In the genomic region with DNA sequence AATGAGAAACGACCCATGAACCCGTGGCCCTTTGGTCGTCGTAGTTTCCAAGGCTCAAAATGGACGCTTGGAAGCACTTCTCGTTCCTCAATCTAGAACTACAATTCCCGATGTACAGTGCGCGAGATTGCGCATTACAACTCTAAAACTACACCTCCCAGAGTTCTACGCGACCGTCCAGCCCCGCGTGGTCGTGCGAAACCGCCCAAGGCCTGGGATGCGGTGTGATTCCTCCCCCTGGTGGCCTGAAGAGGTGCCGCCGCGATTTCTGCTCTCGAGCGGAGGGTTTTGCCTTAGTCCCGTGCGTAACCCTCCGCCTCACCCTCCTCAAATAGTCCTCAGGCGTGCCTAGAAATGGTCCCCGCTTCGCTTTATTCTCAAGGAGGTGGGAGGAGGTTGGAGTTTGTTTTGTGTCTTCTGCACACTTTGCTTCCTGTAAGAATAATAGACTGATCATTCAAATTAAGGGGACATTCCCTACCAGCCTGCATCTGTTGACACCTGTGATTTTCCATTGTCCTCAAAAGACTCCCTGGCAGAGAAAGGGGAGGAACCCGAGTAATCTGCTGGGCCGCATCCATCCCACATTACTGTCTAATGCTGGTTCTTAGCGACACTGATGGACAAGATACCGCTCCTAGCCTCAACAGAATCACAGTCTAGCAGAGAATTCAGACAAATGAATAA, we compare ENCODE assay signal across 8 cellular contexts. TPM values are rescaled to one million over a fixed set of nuclear protein-coding genes. Genes with fewer than 3 reads are reported as not detected.
A peak's percentile ranks its signal among the peaks of the same experiment; 100 is the strongest.
DNase-seq lines count a peak whose midpoint lies in the region; ATAC-seq and TF ChIP-seq lines count a peak whose summit lies in the region.

No MANE protein-coding gene starts in this region.

- H4K20me1 ChIP-seq in KMS-11 (ENCODE audit: insufficient read depth), result no peaks in the 10 kb centered on the region

- no peaks in the 10 kb centered on the region for H3K9me3 ChIP-seq in Panc1 (ENCODE audit: control insufficient read depth, insufficient read depth, low read depth, low read length)

- POLR2A ChIA-PET in Panc1 (lab: Charles Lee), result interaction anchor here (0.6 to 0.9 kb wide), 4 partner anchors 102 to 695 kb away, joined by 3 to 11 read pairs (median 4); a partner anchor contains a TSS

- intact Hi-C loops in Panc1 (cut with micrococcal nuclease; ENCODE audit: unreplicated experiment), result loop anchor here (1.0 to 10.0 kb wide), 2 partner anchors 103 to 163 kb away; no protein-coding TSS in a partner anchor

- H3K79me2 ChIP-seq in KMS-11 (ENCODE audit: insufficient read depth, low read depth), result no peaks in the 10 kb centered on the region

- H3K27ac ChIP-seq in KMS-11 (peak overlapping the region; percentile 41; the same call in 1 of the 2 replicates), Panc1 (ENCODE audit: low read length) (peak overlapping the region; percentile 99)

- no peaks in the 10 kb centered on the region for H3K36me3 Mint-ChIP-seq in naive B cell
- peaks cover 11% of the 10 kb centered on the region for H3K36me3 Mint-ChIP-seq in stimulated activated memory B cell treated with anti-CD40 and anti-IgM and Interleukin-4, amounts not matched to agents 10 μg/mL and 1 μg/mL and 100 μg/mL, for 72 hours

- peak overlapping the region; percentile 71; the same call in 1 of the 2 replicates for H3K9ac ChIP-seq in KMS-11

- CTCF ChIA-PET in Panc1 (lab: Charles Lee), result interaction anchor here (0.6 to 3.1 kb wide), 14 partner anchors 33 to 285 kb away, joined by 3 to 56 read pairs (median 4); no protein-coding TSS in a partner anchor

- H3K4me1 ChIP-seq in KMS-11 (ENCODE audit: low read depth, poor library complexity, severe bottlenecking) (peaks cover 13% of the 10 kb centered on the region), Panc1 (ENCODE audit: control insufficient read depth, insufficient read depth, low read length) (peaks cover 12% of the 10 kb centered on the region)

- H3K27ac Mint-ChIP-seq in naive B cell, result peak overlapping the region; percentile 95 to 98 (median 98)
- H3K27ac Mint-ChIP-seq in stimulated activated memory B cell treated with anti-CD40 and anti-IgM and Interleukin-4, amounts not matched to agents 10 μg/mL and 1 μg/mL and 100 μg/mL, for 72 hours, result peak overlapping the region; percentile 97

- H3K4me2 ChIP-seq in KMS-11, result peak overlapping the region; percentile 78

- no peaks in the 10 kb centered on the region for H3K9me3 Mint-ChIP-seq in naive B cell
- H3K9me3 Mint-ChIP-seq in stimulated activated memory B cell treated with anti-CD40 and anti-IgM and Interleukin-4, amounts not matched to agents 10 μg/mL and 1 μg/mL and 100 μg/mL, for 72 hours, result no peaks in the 10 kb centered on the region

- peak overlapping the region; percentile 87 for H2AFZ ChIP-seq in KMS-11 (ENCODE audit: low read depth)

- H3K4me1 Mint-ChIP-seq in naive B cell, result peaks cover 12 to 26% (median 24%) of the 10 kb centered on the region in 3 donors
- H3K4me1 Mint-ChIP-seq in stimulated activated memory B cell treated with anti-CD40 and anti-IgM and Interleukin-4, amounts not matched to agents 10 μg/mL and 1 μg/mL and 100 μg/mL, for 72 hours, result peaks cover 33% of the 10 kb centered on the region

- ATAC-seq in GM21737 (IDR thresholded peaks at IDR 0.05; ENCODE audit: unreplicated experiment), result peak; percentile 95
- peak; percentile 99 for ATAC-seq in Panc1
- peak; percentile 97 for ATAC-seq in naive B cell (ENCODE audit: low read depth in 2 of 2)
- ATAC-seq in stimulated activated memory B cell treated with anti-CD40 and anti-IgM and Interleukin-4, amounts not matched to agents 10 μg/mL and 1 μg/mL and 100 μg/mL, for 72 hours, result peak; percentile 100

- no peaks in the 10 kb centered on the region for H3K36me3 ChIP-seq in KMS-11 (ENCODE audit: insufficient read depth)
- H3K36me3 ChIP-seq in Panc1 (ENCODE audit: control insufficient read depth, insufficient read depth, low read length), result no peaks in the 10 kb centered on the region

- no TSS peak for BruUV-seq in Panc1 (replicated peaks; lab: Mats Ljungman, UMichigan)

- in situ Hi-C loops in Panc1 (cut with HindIII; ENCODE audit: low pct_unique_long_range_greater_than_20kb, low sequenced_read_pairs), result loop anchor here (5.0 kb wide), 1 partner anchor 101 kb away; no protein-coding TSS in a partner anchor

- TF ChIP-seq CTCF in KMS-11 (conservative IDR thresholded peaks at IDR 0.05; ENCODE audit: low read depth, low read length), result peak; percentile 88
- TF ChIP-seq CTCF in Panc1 (IDR thresholded peaks at IDR 0.05), result peak; percentile 97

- DNase-seq in DMS79 (lab: John Stamatoyannopoulos, UW) (peak; percentile 99), Panc1 (ENCODE audit: low read depth, low spot score) (peak; percentile 99), activated T-helper 1 cell treated with Interleukin-2 at 50 U/mL for 16 hours (ENCODE audit: low read depth) (peak; percentile 92), fibroblast of gingiva (ENCODE audit: low read depth) (peak; percentile 99), naive B cell (peak; percentile 97)

- no peak overlapping the region for H3K4me3 ChIP-seq in KMS-11 (IDR thresholded peaks at IDR 0.05; ENCODE audit: insufficient read depth, low read depth, low read length)
- peak overlapping the region; percentile 78 to 89 for H3K4me3 ChIP-seq in Panc1 (ENCODE audit: low read depth in 2 of 2, low read length in 2 of 2)

- H3K4me3 Mint-ChIP-seq in naive B cell, result peak overlapping the region; percentile 89 to 99 (median 96)
- peak overlapping the region; percentile 97 for H3K4me3 Mint-ChIP-seq in stimulated activated memory B cell treated with anti-CD40 and anti-IgM and Interleukin-4, amounts not matched to agents 10 μg/mL and 1 μg/mL and 100 μg/mL, for 72 hours

- no peaks in the 10 kb centered on the region for H3K27me3 ChIP-seq in KMS-11 (ENCODE audit: insufficient read depth, low read depth)
- H3K27me3 ChIP-seq in Panc1 (ENCODE audit: control insufficient read depth, insufficient read depth, low read length), result no peaks in the 10 kb centered on the region

- H3K27me3 Mint-ChIP-seq in naive B cell, result no peaks in the 10 kb centered on the region
- H3K27me3 Mint-ChIP-seq in stimulated activated memory B cell treated with anti-CD40 and anti-IgM and Interleukin-4, amounts not matched to agents 10 μg/mL and 1 μg/mL and 100 μg/mL, for 72 hours, result no peaks in the 10 kb centered on the region

RNA-seq across cellular contexts. Expression of a gene that starts 0.4 kb away (rescaled TPM):
- 8.5 TPM for total RNA-seq in Panc1 (2021; ENCODE audit: unreplicated experiment)
- 8.0 TPM for polyA plus RNA-seq in Panc1 (2012; ENCODE audit: insufficient read length)
- polyA plus RNA-seq in naive B cell (ENCODE audit: low read depth in 6 of 6), result 1 to 10 TPM; 4.0 to 9.2 (median 7.7) TPM

RNA-seq across cellular contexts. Expression of a gene that starts 23.4 kb away (rescaled TPM):
- 0.10 TPM for total RNA-seq in Panc1 (2021; ENCODE audit: unreplicated experiment)
- not detected for polyA plus RNA-seq in Panc1 (2012; ENCODE audit: insufficient read length)
- polyA plus RNA-seq in naive B cell (ENCODE audit: low read depth in 6 of 6), result not detected

RNA-seq across cellular contexts. Expression of a gene that starts 47.7 kb away (rescaled TPM):
- 0.23 TPM for total RNA-seq in Panc1 (2021; ENCODE audit: unreplicated experiment)
- not detected for polyA plus RNA-seq in Panc1 (2012; ENCODE audit: insufficient read length)
- polyA plus RNA-seq in naive B cell (ENCODE audit: low read depth in 6 of 6), result not detected
